In the genomic region with DNA sequence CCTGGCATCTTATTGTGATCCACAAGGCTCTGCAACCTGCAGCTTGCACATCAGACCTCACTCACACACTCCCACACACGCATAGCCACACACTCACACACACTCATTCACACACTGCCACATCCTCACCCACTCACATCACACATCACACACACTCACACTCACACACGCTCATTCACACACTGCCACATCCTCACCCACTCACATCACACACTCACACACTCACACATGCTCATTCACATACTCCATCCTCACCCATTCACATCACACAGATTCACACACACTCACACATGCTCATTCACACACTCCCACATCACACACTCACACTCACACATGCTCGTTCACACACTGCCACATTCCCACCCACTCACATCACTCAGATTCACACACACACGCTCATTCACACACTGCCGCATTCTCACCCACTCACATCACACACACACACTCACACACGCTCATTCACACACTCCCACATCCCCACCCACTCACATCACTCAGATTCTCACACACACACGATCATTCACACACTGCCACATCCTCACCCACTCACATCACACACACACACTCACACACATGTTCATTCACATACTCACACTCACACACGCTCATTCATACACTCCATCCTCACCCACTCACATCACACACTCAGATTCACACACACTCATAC, we compare ENCODE assay signal across 1 cellular context.
TF ChIP-seq lines count a peak whose summit lies in the region.

No MANE protein-coding gene starts in this region.

TF ChIP-seq in HEK293, 187 proteins besides CTCF, POLR2A, EP300 and RAD21 (continued from another document):
- TF ChIP-seq, protein P1, sequence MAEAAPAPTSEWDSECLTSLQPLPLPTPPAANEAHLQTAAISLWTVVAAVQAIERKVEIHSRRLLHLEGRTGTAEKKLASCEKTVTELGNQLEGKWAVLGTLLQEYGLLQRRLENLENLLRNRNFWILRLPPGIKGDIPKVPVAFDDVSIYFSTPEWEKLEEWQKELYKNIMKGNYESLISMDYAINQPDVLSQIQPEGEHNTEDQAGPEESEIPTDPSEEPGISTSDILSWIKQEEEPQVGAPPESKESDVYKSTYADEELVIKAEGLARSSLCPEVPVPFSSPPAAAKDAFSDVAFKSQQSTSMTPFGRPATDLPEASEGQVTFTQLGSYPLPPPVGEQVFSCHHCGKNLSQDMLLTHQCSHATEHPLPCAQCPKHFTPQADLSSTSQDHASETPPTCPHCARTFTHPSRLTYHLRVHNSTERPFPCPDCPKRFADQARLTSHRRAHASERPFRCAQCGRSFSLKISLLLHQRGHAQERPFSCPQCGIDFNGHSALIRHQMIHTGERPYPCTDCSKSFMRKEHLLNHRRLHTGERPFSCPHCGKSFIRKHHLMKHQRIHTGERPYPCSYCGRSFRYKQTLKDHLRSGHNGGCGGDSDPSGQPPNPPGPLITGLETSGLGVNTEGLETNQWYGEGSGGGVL (tag by site-specific recombination; IDR thresholded peaks at IDR 0.05), result 0 out of 2 replicates have a peak, but pooled peaks have one; percentile 16
- peak; percentile 98 for TF ChIP-seq EGR2 (tag by site-specific recombination; IDR thresholded peaks at IDR 0.05; ENCODE audit: low read depth)
- TF ChIP-seq ZBTB8A (tag by site-specific recombination; IDR thresholded peaks at IDR 0.05), result no peak
- no peak for TF ChIP-seq GLIS2 (tag by site-specific recombination; IDR thresholded peaks at IDR 0.05)
- no peak for TF ChIP-seq HOXC10 (CRISPR knock-in tag; IDR thresholded peaks at IDR 0.05)
- TF ChIP-seq ZNF350 (tag by site-specific recombination; IDR thresholded peaks at IDR 0.05), result no peak
- no peak for TF ChIP-seq ZNF416 (tag by site-specific recombination; IDR thresholded peaks at IDR 0.05)
- no peak for TF ChIP-seq ZNF433 (tag by site-specific recombination; IDR thresholded peaks at IDR 0.05; ENCODE audit: low read depth)
- TF ChIP-seq SETDB1 (IDR thresholded peaks at IDR 0.05; ENCODE audit: insufficient read length, low read length), result no peak
- TF ChIP-seq, protein P2, sequence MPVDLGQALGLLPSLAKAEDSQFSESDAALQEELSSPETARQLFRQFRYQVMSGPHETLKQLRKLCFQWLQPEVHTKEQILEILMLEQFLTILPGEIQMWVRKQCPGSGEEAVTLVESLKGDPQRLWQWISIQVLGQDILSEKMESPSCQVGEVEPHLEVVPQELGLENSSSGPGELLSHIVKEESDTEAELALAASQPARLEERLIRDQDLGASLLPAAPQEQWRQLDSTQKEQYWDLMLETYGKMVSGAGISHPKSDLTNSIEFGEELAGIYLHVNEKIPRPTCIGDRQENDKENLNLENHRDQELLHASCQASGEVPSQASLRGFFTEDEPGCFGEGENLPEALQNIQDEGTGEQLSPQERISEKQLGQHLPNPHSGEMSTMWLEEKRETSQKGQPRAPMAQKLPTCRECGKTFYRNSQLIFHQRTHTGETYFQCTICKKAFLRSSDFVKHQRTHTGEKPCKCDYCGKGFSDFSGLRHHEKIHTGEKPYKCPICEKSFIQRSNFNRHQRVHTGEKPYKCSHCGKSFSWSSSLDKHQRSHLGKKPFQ (tag by site-specific recombination; IDR thresholded peaks at IDR 0.05), result peak; percentile 93
- no peak for TF ChIP-seq MZF1 (tag by site-specific recombination; IDR thresholded peaks at IDR 0.05; ENCODE audit: borderline replicate concordance)
